In genomic region chr3:99928758-99929408, GRCh38 we compare ENCODE assay signal across 16 cellular contexts.
DNase-seq lines count a peak whose midpoint lies in the region; ATAC-seq and TF ChIP-seq lines count a peak whose summit lies in the region.
"Had no signal": no experiment of that assay in that cellular context is flagged by ENCODE, and none has a peak within 500 bp of the region (broad histone marks: within the 10 kb centered on the region; RNA-seq: fewer than 3 reads in every experiment).

No MANE protein-coding gene starts in this region.

- no TSS peak for BruUV-seq in A673 (replicated peaks; lab: Mats Ljungman, UMichigan)

- intact Hi-C loops in A673 (cut with micrococcal nuclease; ENCODE audit: unreplicated experiment) = no loop called here
- intact Hi-C loops in left ventricle myocardium inferior (cut with micrococcal nuclease) = loop anchor here (10.0 kb wide), 1 partner anchor 54 kb away; no protein-coding TSS in a partner anchor

- TF ChIP-seq CTCF in A673 (conservative IDR thresholded peaks at IDR 0.05; ENCODE audit: low read depth, low read length) = 0 out of 2 replicates have a peak, but pooled peaks have one; percentile 15
- peak; percentile 16 for TF ChIP-seq CTCF in astrocyte of the spinal cord (IDR thresholded peaks at IDR 0.05; ENCODE audit: low read depth, low read length)
- TF ChIP-seq CTCF in left ventricle myocardium inferior (IDR thresholded peaks at IDR 0.05; ENCODE audit: borderline replicate concordance) = peak; percentile 44

- no peaks in the 10 kb centered on the region for H3K27me3 ChIP-seq in A673 (replicated peaks; ENCODE audit: insufficient read depth, low read depth, low read length, poor library complexity)
- H3K27me3 ChIP-seq in left ventricle myocardium inferior (ENCODE audit: low read depth) = no peaks in the 10 kb centered on the region
- H3K27me3 ChIP-seq in rectal smooth muscle tissue (ENCODE audit: control insufficient read depth, insufficient read depth, low read length) = no peaks in the 10 kb centered on the region
- H3K27me3 ChIP-seq: neutrophil had no signal

- POLR2A ChIA-PET in A673 (lab: Charles Lee; ENCODE audit: low non-redundant PET) = no interaction called here

- no peak overlapping the region for H3K4me3 ChIP-seq in A673 (ENCODE audit: low read depth, low read length, poor library complexity, severe bottlenecking)
- H3K4me3 ChIP-seq in astrocyte of the spinal cord (ENCODE audit: low read depth, low read length) = no peak overlapping the region
- H3K4me3 ChIP-seq in left ventricle myocardium inferior = peak overlapping the region; percentile 0
- no peak overlapping the region for H3K4me3 ChIP-seq in rectal smooth muscle tissue (ENCODE audit: low read length)
- H3K4me3 ChIP-seq: A549, GM12878 had no signal

- in situ Hi-C loops in astrocyte of the spinal cord (cut with HindIII; ENCODE audit: low sequenced_read_pairs) = no loop called here

- H3K36me3 ChIP-seq in A673 (ENCODE audit: insufficient read depth, low read length, poor library complexity, severe bottlenecking) (no peaks in the 10 kb centered on the region), left ventricle myocardium inferior (no peaks in the 10 kb centered on the region), rectal smooth muscle tissue (ENCODE audit: control insufficient read depth, insufficient read depth, low read length) (no peaks in the 10 kb centered on the region)
- H3K36me3 ChIP-seq: neutrophil had no signal

- ATAC-seq in GM21529 (IDR thresholded peaks at IDR 0.05; ENCODE audit: unreplicated experiment) (no peak), GM21360 (IDR thresholded peaks at IDR 0.05; ENCODE audit: unreplicated experiment) (no peak)
- ATAC-seq: CD8-positive, alpha-beta T cell; GM12878 had no signal

- H3K27ac ChIP-seq in A673 (ENCODE audit: low read depth, low read length, poor library complexity, severe bottlenecking) = no peak overlapping the region
- H3K27ac ChIP-seq in left ventricle myocardium inferior (replicated peaks) = peak overlapping the region; percentile 61
- H3K27ac ChIP-seq in rectal smooth muscle tissue (ENCODE audit: low read depth, low read length) = peak overlapping the region; percentile 90
- H3K27ac ChIP-seq: A549, neutrophil had no signal

- CTCF ChIA-PET in A673 (lab: Charles Lee) = no interaction called here

- peaks cover 3% of the 10 kb centered on the region for H3K4me1 ChIP-seq in A673 (ENCODE audit: insufficient read depth, low read length, poor library complexity, severe bottlenecking)
- H3K4me1 ChIP-seq in left ventricle myocardium inferior = peaks cover 52% of the 10 kb centered on the region
- peaks cover 38% of the 10 kb centered on the region for H3K4me1 ChIP-seq in rectal smooth muscle tissue (ENCODE audit: control insufficient read depth, insufficient read depth, low read length)

- no peak overlapping the region for H3K9ac ChIP-seq in rectal smooth muscle tissue (ENCODE audit: low read length)

- DNase-seq in A673 (ENCODE audit: low spot score) (no peak), astrocyte of the spinal cord (ENCODE audit: low read depth, low spot score) (no peak), left ventricle myocardium inferior (no peak), COLO829 (ENCODE audit: low spot score) (no peak)
- DNase-seq in activated CD4-positive, alpha-beta T cell treated with anti-CD3 and anti-CD28 coated beads, Interleukin-2, amount 50 U/mL, for 4 hours = no peak
- DNase-seq: activated CD4-positive, alpha-beta T cell treated with anti-CD3 and anti-CD28 coated beads for 1 hour; activated naive CD8-positive, alpha-beta T cell treated with anti-CD3 and anti-CD28 coated beads for 36 hours; CD8-positive, alpha-beta T cell; NCI-H526; T-helper 2 cell had no signal

- no peaks in the 10 kb centered on the region for H3K9me3 ChIP-seq in A673 (ENCODE audit: low read depth, low read length, poor library complexity, severe bottlenecking)
- no peaks in the 10 kb centered on the region for H3K9me3 ChIP-seq in left ventricle myocardium inferior (replicated peaks)
- H3K9me3 ChIP-seq: A549, neutrophil had no signal
